In genomic region chr19:5260381-5260967, GRCh38 we compare ENCODE assay signal across 18 cellular contexts.
DNase-seq lines count a peak whose midpoint lies in the region; TF ChIP-seq lines count a peak whose summit lies in the region.
"Had no signal": no experiment of that assay in that cellular context is flagged by ENCODE, and none has a peak within 500 bp of the region (broad histone marks: within the 10 kb centered on the region; RNA-seq: fewer than 3 reads in every experiment).

No MANE protein-coding gene starts in this region.

- H3K9me3 Mint-ChIP-seq in glutamatergic neuron (ENCODE audit: unreplicated experiment), result peaks cover 19% of the 10 kb centered on the region

- H3K4me1 Mint-ChIP-seq in glutamatergic neuron (ENCODE audit: low read depth, unreplicated experiment), result peaks cover 11% of the 10 kb centered on the region
- H3K4me1 Mint-ChIP-seq: CD4-positive, CD25-positive, alpha-beta regulatory T cell had no signal

- H3K9ac ChIP-seq in trophoblast cell (ENCODE audit: low read length), result no peak overlapping the region

- H2BK5ac ChIP-seq in trophoblast cell (ENCODE audit: low read depth, low read length, poor library complexity), result no peak overlapping the region

- no peak for DNase-seq in HL-60 (ENCODE audit: low read depth in 1 of 2, low spot score in 1 of 2)
- DNase-seq in glutamatergic neuron, result no peak
- DNase-seq in trophoblast cell, result no peak
- no peak for DNase-seq in C1 segment of cervical spinal cord (lab: John Stamatoyannopoulos, UW)
- DNase-seq in erythroblast (lab: John Stamatoyannopoulos, UW), result no peak
- no peak for DNase-seq in HK-2 (ENCODE audit: unreplicated experiment)
- DNase-seq in occipital lobe (lab: John Stamatoyannopoulos, UW), result no peak
- DNase-seq: CD4-positive, CD25-positive, alpha-beta regulatory T cell; EL; IMR-90; Karpas-422; MM.1S; NCI-H1105; NCI-H1694; NCI-H2227 treated with DMSO at 0.1 percent for 48 hours; NCI-H524 had no signal

- H4K12ac ChIP-seq in trophoblast cell (ENCODE audit: low read depth, low read length), result no peak overlapping the region

- peaks cover 3% of the 10 kb centered on the region for H3K9me3 ChIP-seq in trophoblast cell (ENCODE audit: insufficient read depth, low read depth, low read length)

- H3K36me3 Mint-ChIP-seq in glutamatergic neuron (ENCODE audit: unreplicated experiment), result peaks cover 13% of the 10 kb centered on the region

- H2BK120ac ChIP-seq in trophoblast cell (ENCODE audit: insufficient read depth, low read length, poor library complexity), result no peak overlapping the region

- H3K4me3 ChIP-seq in HL-60 (replicated peaks; ENCODE audit: insufficient read depth, low read length), result no peak overlapping the region
- no peak overlapping the region for H3K4me3 ChIP-seq in trophoblast cell (ENCODE audit: low read depth, low read length)
- H3K4me3 ChIP-seq: A549 had no signal

- no peak for TF ChIP-seq CTCF in 22Rv1 (IDR thresholded peaks at IDR 0.05)
- no peak for TF ChIP-seq CTCF in HL-60 (IDR thresholded peaks at IDR 0.05; ENCODE audit: insufficient read depth, low read length)
- no peak for TF ChIP-seq CTCF in glutamatergic neuron (IDR thresholded peaks at IDR 0.05; ENCODE audit: partially characterized antibody, unreplicated experiment)

- H3K79me2 ChIP-seq in trophoblast cell (ENCODE audit: control insufficient read depth, insufficient read depth, low read length, poor library complexity), result no peaks in the 10 kb centered on the region

- H4K91ac ChIP-seq in trophoblast cell (ENCODE audit: low read depth, low read length), result peak overlapping the region; percentile 20

- no peak overlapping the region for H3K4me2 ChIP-seq in trophoblast cell (ENCODE audit: low read length)
- H3K4me2 ChIP-seq: A549 had no signal

- H3K4ac ChIP-seq in trophoblast cell (ENCODE audit: low read depth, low read length), result no peak overlapping the region

- H3K23ac ChIP-seq in trophoblast cell (ENCODE audit: low read length), result no peak overlapping the region

- no peak for TF ChIP-seq POLR2A in erythroblast (IDR thresholded peaks at IDR 0.05; ENCODE audit: low read length)

- H4K8ac ChIP-seq in trophoblast cell (ENCODE audit: low read depth, low read length), result no peak overlapping the region

- peak overlapping the region; percentile 53 for H3K27ac ChIP-seq in 22Rv1
- H3K27ac ChIP-seq in HL-60 (replicated peaks), result peak overlapping the region; percentile 89
- H3K27ac ChIP-seq in trophoblast cell (ENCODE audit: low read depth, low read length), result no peak overlapping the region
- H3K27ac ChIP-seq: A549 had no signal

- no peak overlapping the region for H2AFZ ChIP-seq in trophoblast cell (ENCODE audit: insufficient read depth, low read length, poor library complexity)

- no CpG with 5 or more reads among the region's 20 CpGs for WGBS in trophoblast cell (ENCODE audit: extremely low coverage, insufficient coverage, insufficient read length)

- H3K4me3 Mint-ChIP-seq in glutamatergic neuron (ENCODE audit: unreplicated experiment), result no peak overlapping the region
- H3K4me3 Mint-ChIP-seq: CD4-positive, CD25-positive, alpha-beta regulatory T cell had no signal

- H3K27me3 ChIP-seq in HL-60 (ENCODE audit: insufficient read depth, poor library complexity, severe bottlenecking), result no peaks in the 10 kb centered on the region
- no peaks in the 10 kb centered on the region for H3K27me3 ChIP-seq in trophoblast cell (ENCODE audit: insufficient read depth, low read length)

- no peak overlapping the region for H3K14ac ChIP-seq in trophoblast cell (ENCODE audit: low read length)

- H3K36me3 ChIP-seq in trophoblast cell (ENCODE audit: control insufficient read depth in 1 of 2, insufficient read depth in 2 of 2, low read length in 2 of 2), result peaks cover 4 to 8% of the 10 kb centered on the region in 2 experiments

- peak overlapping the region; percentile 78 for H3K27ac Mint-ChIP-seq in glutamatergic neuron (ENCODE audit: unreplicated experiment)
- H3K27ac Mint-ChIP-seq: CD4-positive, CD25-positive, alpha-beta regulatory T cell had no signal

- H2AK5ac ChIP-seq in trophoblast cell (ENCODE audit: low read length), result no peak overlapping the region

- peaks cover 25% of the 10 kb centered on the region for H3K27me3 Mint-ChIP-seq in glutamatergic neuron (ENCODE audit: unreplicated experiment)
- H3K27me3 Mint-ChIP-seq: CD4-positive, CD25-positive, alpha-beta regulatory T cell had no signal

- no peaks in the 10 kb centered on the region for H3K79me1 ChIP-seq in trophoblast cell (ENCODE audit: low read length)

- H3K18ac ChIP-seq in trophoblast cell (ENCODE audit: low read length), result no peak overlapping the region

- H3K4me1 ChIP-seq in trophoblast cell (ENCODE audit: control insufficient read depth in 1 of 2, insufficient read depth in 2 of 2, low read length in 2 of 2), result peaks cover 7 to 8% of the 10 kb centered on the region in 2 experiments
- H3K4me1 ChIP-seq: A549 had no signal

- no peak overlapping the region for H2BK12ac ChIP-seq in trophoblast cell (ENCODE audit: low read length)
